ENCODE assay signal across 8 cellular contexts in genomic region chr20:62302341-62303048, GRCh38. TPM values are rescaled to one million over a fixed set of nuclear protein-coding genes. Genes with fewer than 3 reads are reported as not detected.
DNase-seq lines count a peak whose midpoint lies in the region; TF ChIP-seq lines count a peak whose summit lies in the region.

Gene ADRM1 (plus strand): TSS chr20:62302997. CDS start chr20:62303569, 572 bp downstream.

- peak within 1 kb of the TSS; percentile 97 for H3K4me3 Mint-ChIP-seq in HFFc6

- TF ChIP-seq CTCF in HFFc6 (IDR thresholded peaks at IDR 0.05) (peak; percentile 90), NB4 (IDR thresholded peaks at IDR 0.05; ENCODE audit: low read depth, low read length) (peak; percentile 85)

- H3K36me3 ChIP-seq in SK-N-MC (ENCODE audit: insufficient read depth, low read length): peaks cover 34% of the 10 kb centered on the region

- DNase-seq in HFFc6 (peak; percentile 93), NB4 (ENCODE audit: low read depth) (peak; percentile 99), SK-N-MC (ENCODE audit: low read depth, low spot score) (peak; percentile 12), globus pallidus (ENCODE audit: low spot score) (peak; percentile 94), occipital lobe (lab: John Stamatoyannopoulos, UW) (peak; percentile 94)
- DNase-seq in activated naive CD4-positive, alpha-beta T cell treated with anti-CD3 and anti-CD28 coated beads, Interleukin-2, amount 50 U/mL, for 16 hours: peak; percentile 97

- H3K27ac ChIP-seq in SK-N-MC: peak within 1 kb of the TSS; percentile 96; the same call in 1 of the 2 replicates
- H3K27ac ChIP-seq in temporal lobe (ENCODE audit: low read depth, low read length): peak within 1 kb of the TSS; percentile 95

- H3K9ac ChIP-seq in SK-N-MC (ENCODE audit: insufficient read length): peak within 1 kb of the TSS; percentile 92

- H3K4me3 ChIP-seq in GM08714 (ENCODE audit: low read length) (peak within 1 kb of the TSS; percentile 92), NB4 (ENCODE audit: low read depth, low read length) (peak within 1 kb of the TSS; percentile 96), SK-N-MC (peak within 1 kb of the TSS; percentile 99)

- peak within 1 kb of the TSS; percentile 97 for H3K27ac Mint-ChIP-seq in HFFc6

- H3K27me3 Mint-ChIP-seq in HFFc6 (ENCODE audit: insufficient read depth): no peaks in the 10 kb centered on the region; the same call in 1 of the 2 replicates

- H3K9me3 ChIP-seq in SK-N-MC (ENCODE audit: low read depth, low read length): no peaks in the 10 kb centered on the region

- peaks cover 32% of the 10 kb centered on the region for H3K4me1 Mint-ChIP-seq in HFFc6 (ENCODE audit: low read depth)

- TF ChIP-seq POLR2A in NB4 (IDR thresholded peaks at IDR 0.05; ENCODE audit: extremely low read depth, insufficient read length): peak; percentile 78

- peaks cover 13% of the 10 kb centered on the region for H3K36me3 Mint-ChIP-seq in HFFc6 (ENCODE audit: low read depth)

- no peaks in the 10 kb centered on the region for H3K9me3 Mint-ChIP-seq in HFFc6

RNA-seq across cellular contexts. Expression of gene ADRM1, which starts in this region (rescaled TPM):
- 100 to 1,000 TPM; 126 to 133 (median 129) TPM for total RNA-seq in HFFc6 (2021; fragmentation: NEBNext Ultra II Directional; extraction: Animal tissue kit (Norgen Biotek cat#: 25700))
- total RNA-seq in occipital lobe (30.6 TPM), temporal lobe (31.2 TPM)

Comparison
In these comparisons a context has a peak if more than half of its experiments do, and no peak if none do; other contexts are left out.
1. Peak in every context shown above with its lines: DNase-seq, H3K4me3 ChIP-seq and H3K27ac ChIP-seq.
2. DNase-seq: peak in every context shown above with its lines; median percentile 99 in NB4; 97 in activated naive CD4-positive, alpha-beta T cell treated with anti-CD3 and anti-CD28 coated beads, Interleukin-2, amount 50 U/mL, for 16 hours; 94 in globus pallidus; 94 in occipital lobe; 93 in HFFc6; 12 in SK-N-MC.